ENCODE assay signal across 1 cellular context in genomic region chr6:37517411-37517812, GRCh38.
TF ChIP-seq lines count a peak whose summit lies in the region.

No MANE protein-coding gene starts in this region.

TF ChIP-seq in GM12878, 131 proteins besides CTCF, POLR2A, EP300 and RAD21 (continued from another document):
- peak; percentile 23 for TF ChIP-seq SKIL (IDR thresholded peaks at IDR 0.05; ENCODE audit: low read depth, poor library complexity, severe bottlenecking)
